8 cellular contexts compared by ENCODE assay signal in genomic region chr12:66279127-66279712, GRCh38. TPM values are rescaled to one million over a fixed set of nuclear protein-coding genes. Genes with fewer than 3 reads are reported as not detected.
DNase-seq lines count a peak whose midpoint lies in the region; ATAC-seq and TF ChIP-seq lines count a peak whose summit lies in the region.

No MANE protein-coding gene starts in this region.

- no peak for TF ChIP-seq POLR2A in body of pancreas (IDR thresholded peaks at IDR 0.05)

- H3K9me3 ChIP-seq in OCI-LY7 (ENCODE audit: low read length) (peaks cover 5% of the 10 kb centered on the region; the same call in 1 of the 2 replicates), body of pancreas (no peaks in the 10 kb centered on the region)

- intact Hi-C loops in OCI-LY7 (cut with micrococcal nuclease; ENCODE audit: unreplicated experiment), result loop anchor here (10.0 kb wide), 1 partner anchor 126 kb away; no protein-coding TSS in a partner anchor
- intact Hi-C loops in body of pancreas (cut with DNase I), result no loop called here

- H3K27ac Mint-ChIP-seq in mesothelial cell of epicardium, result no peak overlapping the region

- no peaks in the 10 kb centered on the region for H3K9me2 ChIP-seq in OCI-LY7 (ENCODE audit: insufficient read depth, low read length)

- H3K4me3 Mint-ChIP-seq in mesothelial cell of epicardium, result no peak overlapping the region

- H3K9me3 Mint-ChIP-seq in mesothelial cell of epicardium, result peaks cover 12% of the 10 kb centered on the region

- POLR2A ChIA-PET in OCI-LY7 (lab: Charles Lee), result interaction anchor here (0.7 kb wide), 1 partner anchor 48 kb away, joined by 3 read pairs; no protein-coding TSS in a partner anchor

- DNase-seq in ACHN (peak; percentile 33), GM06990 (ENCODE audit: extremely low read depth, insufficient read length) (no peak), OCI-LY7 (ENCODE audit: low spot score) (no peak), body of pancreas (peak in 1 of 4 donors; percentile 13), mesothelial cell of epicardium (ENCODE audit: low spot score in 2 of 2, unreplicated experiment in 2 of 2) (no peak), NK-92 (lab: John Stamatoyannopoulos, UW; ENCODE audit: unreplicated experiment) (no peak)

- ATAC-seq in body of pancreas, result no peak
- no peak for ATAC-seq in GM18520 (IDR thresholded peaks at IDR 0.05; ENCODE audit: unreplicated experiment)
- no peak for ATAC-seq in HG03442 (IDR thresholded peaks at IDR 0.05; ENCODE audit: unreplicated experiment)

- in situ Hi-C loops in ACHN (cut with HindIII; ENCODE audit: low pct_ligation_motif_present, low pct_unique_long_range_greater_than_20kb, low sequenced_read_pairs), result no loop called here

- no peaks in the 10 kb centered on the region for H4K20me1 ChIP-seq in OCI-LY7 (ENCODE audit: insufficient read depth, low read length)

- H3K27me3 ChIP-seq in GM06990 (replicated peaks; ENCODE audit: control insufficient read depth, insufficient read depth, low read length) (no peaks in the 10 kb centered on the region), body of pancreas (no peaks in the 10 kb centered on the region)

- CTCF ChIA-PET in OCI-LY7 (lab: Charles Lee; ENCODE audit: unreplicated experiment), result interaction anchor here (0.6 kb wide), 1 partner anchor 265 kb away, joined by 3 read pairs; no protein-coding TSS in a partner anchor

- TF ChIP-seq CTCF in GM06990 (IDR thresholded peaks at IDR 0.05; ENCODE audit: insufficient read depth, low read length, poor library complexity, severe bottlenecking), result peak; percentile 57
- peak; percentile 71 for TF ChIP-seq CTCF in OCI-LY7 (conservative IDR thresholded peaks at IDR 0.05; ENCODE audit: low read length)
- peak; percentile 16 to 53 (median 47) for TF ChIP-seq CTCF in body of pancreas (IDR thresholded peaks at IDR 0.05)
- peak; percentile 45 for TF ChIP-seq CTCF in mesothelial cell of epicardium (IDR thresholded peaks at IDR 0.05; ENCODE audit: unreplicated experiment)

- H3K27ac ChIP-seq in OCI-LY7 (ENCODE audit: low read depth, low read length, poor library complexity, severe bottlenecking), result no peak overlapping the region
- H3K27ac ChIP-seq in body of pancreas, result no peak overlapping the region

- WGBS in body of pancreas, 2 donors, result 27% methylated on average over 2 of the region's 2 CpGs

- H3K4me1 Mint-ChIP-seq in mesothelial cell of epicardium, result no peaks in the 10 kb centered on the region

- no peak overlapping the region for H3K4me2 ChIP-seq in OCI-LY7 (ENCODE audit: low read length)

- H3K4me3 ChIP-seq in GM06990 (replicated peaks; ENCODE audit: low read depth, low read length), result no peak overlapping the region
- H3K4me3 ChIP-seq in OCI-LY7 (ENCODE audit: low read depth, low read length, poor library complexity, severe bottlenecking), result no peak overlapping the region
- H3K4me3 ChIP-seq in body of pancreas, result no peak overlapping the region

- H3K4me1 ChIP-seq in OCI-LY7 (ENCODE audit: insufficient read depth, low read length, poor library complexity, severe bottlenecking) (no peaks in the 10 kb centered on the region), body of pancreas (no peaks in the 10 kb centered on the region)

- no TSS peak for BruUV-seq in OCI-LY7 (replicated peaks; lab: Mats Ljungman, UMichigan)

- H3K27me3 Mint-ChIP-seq in mesothelial cell of epicardium (ENCODE audit: low read depth), result peaks cover 21% of the 10 kb centered on the region

- no peaks in the 10 kb centered on the region for H3K36me3 ChIP-seq in GM06990 (ENCODE audit: control insufficient read depth, insufficient read depth, low read length)
- no peaks in the 10 kb centered on the region for H3K36me3 ChIP-seq in OCI-LY7 (ENCODE audit: insufficient read depth, low read length)
- H3K36me3 ChIP-seq in body of pancreas (replicated peaks in 1 of 2; ENCODE audit: insufficient read depth in 1 of 2, low read depth in 2 of 2), result no peaks in the 10 kb centered on the region

- H2AFZ ChIP-seq in OCI-LY7 (ENCODE audit: low read length), result no peak overlapping the region

- no peaks in the 10 kb centered on the region for H3K79me2 ChIP-seq in OCI-LY7 (ENCODE audit: insufficient read depth, low read depth, low read length)

- no peaks in the 10 kb centered on the region for H3K36me3 Mint-ChIP-seq in mesothelial cell of epicardium

RNA-seq across cellular contexts. Expression of gene HELB, which starts 23.1 kb away (rescaled TPM):
- 3.8 and 6.0 TPM in 2 replicates for total RNA-seq in OCI-LY7 (2014; rRNA removed; shearing (Covaris generic))
- 7.5 and 8.1 TPM in 2 replicates for total RNA-seq in OCI-LY7 (2022)
- 1 to 10 TPM; 2.9 to 3.6 TPM for total RNA-seq in body of pancreas
- total RNA-seq in mesothelial cell of epicardium, result 10.8 to 12.3 TPM (median 11.3 TPM) in 3 replicates
